8 cellular contexts compared by ENCODE assay signal in the genomic region with DNA sequence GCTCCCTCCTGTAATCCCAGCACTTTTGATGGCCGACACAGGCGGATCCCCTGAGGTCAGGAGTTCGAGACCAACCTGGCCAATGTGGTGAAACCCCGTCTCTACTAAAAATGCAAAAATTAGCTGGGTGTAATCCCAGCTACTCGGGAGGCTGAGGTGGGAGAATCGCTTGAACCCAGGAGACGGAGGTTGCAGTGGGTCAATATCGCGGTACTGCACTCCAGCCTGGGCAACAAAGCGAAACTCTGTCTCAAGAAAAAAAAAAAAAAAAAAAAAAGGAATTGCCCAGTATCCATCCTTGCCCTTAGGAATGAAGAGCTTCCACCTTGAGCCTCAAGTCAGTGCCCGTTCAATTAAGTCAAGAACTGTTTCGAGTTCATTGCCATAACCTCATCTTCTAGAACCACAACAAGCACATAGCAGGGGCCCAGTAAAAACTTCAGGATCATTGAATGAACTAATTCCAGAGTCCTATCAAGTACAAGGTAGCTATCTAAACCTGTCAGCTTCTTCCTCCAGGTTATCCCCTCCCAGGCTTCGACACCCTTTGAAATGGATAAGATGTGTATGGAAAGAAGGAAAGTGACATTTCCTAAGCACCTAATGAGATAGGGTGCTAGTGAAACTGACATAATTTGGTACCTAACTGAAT. TPM values are rescaled to one million over a fixed set of nuclear protein-coding genes. Genes with fewer than 3 reads are reported as not detected.
DNase-seq lines count a peak whose midpoint lies in the region; ATAC-seq and TF ChIP-seq lines count a peak whose summit lies in the region.

No MANE protein-coding gene starts in this region.

- H3K4me1 ChIP-seq in colonic mucosa = peaks cover 6% of the 10 kb centered on the region

- no peaks in the 10 kb centered on the region for H3K36me3 ChIP-seq in colonic mucosa

- no peaks in the 10 kb centered on the region for H3K27me3 Mint-ChIP-seq in naive thymus-derived CD8-positive, alpha-beta T cell

- H3K27ac ChIP-seq in colonic mucosa = peak overlapping the region; percentile 74

- peaks cover 10 to 45% (median 38%) of the 10 kb centered on the region in 4 donors for H3K4me1 Mint-ChIP-seq in naive thymus-derived CD8-positive, alpha-beta T cell

- H3K4me3 ChIP-seq in colonic mucosa = peak overlapping the region; percentile 65

- H3K9me3 Mint-ChIP-seq in naive thymus-derived CD8-positive, alpha-beta T cell = no peaks in the 10 kb centered on the region

- no peaks in the 10 kb centered on the region for H3K27me3 ChIP-seq in colonic mucosa

- no peaks in the 10 kb centered on the region for H3K9me3 ChIP-seq in colonic mucosa

- peak overlapping the region; percentile 92 to 100 (median 98) for H3K4me3 Mint-ChIP-seq in naive thymus-derived CD8-positive, alpha-beta T cell

- peak overlapping the region; percentile 95 to 99 (median 98) for H3K27ac Mint-ChIP-seq in naive thymus-derived CD8-positive, alpha-beta T cell

- DNase-seq in ELF-1 (ENCODE audit: low read depth, low spot score) (peak; percentile 30), KBM-7 (peak; percentile 11), colonic mucosa (no peak), NK-92 (lab: John Stamatoyannopoulos, UW; ENCODE audit: unreplicated experiment) (no peak), NCI-H345 treated with DMSO at 0.1 percent for 48 hours (lab: John Stamatoyannopoulos, UW; ENCODE audit: unreplicated experiment) (no peak)
- DNase-seq in naive thymus-derived CD8-positive, alpha-beta T cell = no peak
- DNase-seq in activated CD8-positive, alpha-beta memory T cell treated with anti-CD3 and anti-CD28 coated beads, Interleukin-2, amount 50 U/mL, for 4 hours = no peak

- intact Hi-C loops in colonic mucosa (cut with DNase I) = no loop called here

- H3K9ac ChIP-seq in colonic mucosa (ENCODE audit: low read depth in 2 of 2, low read length in 2 of 2) = peak overlapping the region; percentile 89

- H3K36me3 Mint-ChIP-seq in naive thymus-derived CD8-positive, alpha-beta T cell = peaks cover 0 to 35% (median 2%) of the 10 kb centered on the region in 3 donors

- in situ Hi-C loops in KBM-7 (cut with MboI; ENCODE audit: low pct_unique_long_range_greater_than_20kb, low sequenced_read_pairs) = no loop called here

- peak in 1 of 2 donors; percentile 9 for ATAC-seq in naive thymus-derived CD8-positive, alpha-beta T cell
- ATAC-seq in GM18868 (IDR thresholded peaks at IDR 0.05; ENCODE audit: unreplicated experiment) = no peak

- no peak for TF ChIP-seq CTCF in colonic mucosa (IDR thresholded peaks at IDR 0.05)

- POLR2A ChIA-PET in naive thymus-derived CD8-positive, alpha-beta T cell (lab: Charles Lee) = interaction anchor here (0.7 to 5.1 kb wide), 7 partner anchors 9 to 1323 kb away, joined by 3 to 53 read pairs (median 4); a partner anchor contains a TSS

RNA-seq across cellular contexts. Expression of a gene that starts 0.8 kb away (rescaled TPM):
- 10 to 100 TPM; 10.5 to 18.7 TPM for total RNA-seq in colonic mucosa
- total RNA-seq in naive thymus-derived CD8-positive, alpha-beta T cell = 10 to 100 TPM; 27.0 to 27.1 TPM
- polyA plus RNA-seq in naive thymus-derived CD8-positive, alpha-beta T cell = 10 to 100 TPM in 2 of 3 donors, 1 to 10 TPM in 1; 9.9 to 13.7 (median 10.0) TPM

RNA-seq across cellular contexts. Expression of a gene that starts 13.2 kb away (rescaled TPM):
- total RNA-seq in colonic mucosa = 10 to 100 TPM; 29.9 to 35.0 TPM
- total RNA-seq in naive thymus-derived CD8-positive, alpha-beta T cell = 10 to 100 TPM; 69.5 to 75.0 TPM
- polyA plus RNA-seq in naive thymus-derived CD8-positive, alpha-beta T cell = 10 to 100 TPM; 40.8 to 55.7 (median 44.1) TPM

RNA-seq across cellular contexts. Expression of a gene that starts 41.7 kb away (rescaled TPM):
- total RNA-seq in colonic mucosa = not detected
- not detected for total RNA-seq in naive thymus-derived CD8-positive, alpha-beta T cell
- polyA plus RNA-seq in naive thymus-derived CD8-positive, alpha-beta T cell = not detected

RNA-seq across cellular contexts. Expression of a gene that starts 58.5 kb away (rescaled TPM):
- under 1 TPM; 0.69 to 0.89 TPM for total RNA-seq in colonic mucosa
- total RNA-seq in naive thymus-derived CD8-positive, alpha-beta T cell = not detected
- polyA plus RNA-seq in naive thymus-derived CD8-positive, alpha-beta T cell = not detected

Comparison
In these comparisons a context has a peak if more than half of its experiments do, and no peak if none do; other contexts are left out.
1. DNase-seq: peak in ELF-1 (single experiment) and KBM-7 (single experiment); none in colonic mucosa (single experiment), naive thymus-derived CD8-positive, alpha-beta T cell (0 of 10), NK-92 (single experiment), NCI-H345 treated with DMSO at 0.1 percent for 48 hours (single experiment) and activated CD8-positive, alpha-beta memory T cell treated with anti-CD3 and anti-CD28 coated beads, Interleukin-2, amount 50 U/mL, for 4 hours (single experiment).